1 cellular context compared by ENCODE assay signal in genomic region chr13:99517984-99518383, GRCh38.
A peak's percentile ranks its signal among the peaks of the same experiment; 100 is the strongest.
TF ChIP-seq lines count a peak whose summit lies in the region.

No MANE protein-coding gene starts in this region.

TF ChIP-seq in WTC11, 78 proteins besides CTCF, POLR2A, EP300 and RAD21:
- no peak for TF ChIP-seq USF1 (CRISPR knock-in tag; IDR thresholded peaks at IDR 0.05)
- TF ChIP-seq HMGA2 (CRISPR knock-in tag; IDR thresholded peaks at IDR 0.05), result no peak
- no peak for TF ChIP-seq GRHL2 (CRISPR knock-in tag; IDR thresholded peaks at IDR 0.05; ENCODE audit: insufficient replicate concordance, severe bottlenecking)
- TF ChIP-seq ZNF121 (CRISPR knock-in tag; IDR thresholded peaks at IDR 0.05), result 0 out of 2 replicates have a peak, but pooled peaks have one; percentile 32
